In the genomic region with DNA sequence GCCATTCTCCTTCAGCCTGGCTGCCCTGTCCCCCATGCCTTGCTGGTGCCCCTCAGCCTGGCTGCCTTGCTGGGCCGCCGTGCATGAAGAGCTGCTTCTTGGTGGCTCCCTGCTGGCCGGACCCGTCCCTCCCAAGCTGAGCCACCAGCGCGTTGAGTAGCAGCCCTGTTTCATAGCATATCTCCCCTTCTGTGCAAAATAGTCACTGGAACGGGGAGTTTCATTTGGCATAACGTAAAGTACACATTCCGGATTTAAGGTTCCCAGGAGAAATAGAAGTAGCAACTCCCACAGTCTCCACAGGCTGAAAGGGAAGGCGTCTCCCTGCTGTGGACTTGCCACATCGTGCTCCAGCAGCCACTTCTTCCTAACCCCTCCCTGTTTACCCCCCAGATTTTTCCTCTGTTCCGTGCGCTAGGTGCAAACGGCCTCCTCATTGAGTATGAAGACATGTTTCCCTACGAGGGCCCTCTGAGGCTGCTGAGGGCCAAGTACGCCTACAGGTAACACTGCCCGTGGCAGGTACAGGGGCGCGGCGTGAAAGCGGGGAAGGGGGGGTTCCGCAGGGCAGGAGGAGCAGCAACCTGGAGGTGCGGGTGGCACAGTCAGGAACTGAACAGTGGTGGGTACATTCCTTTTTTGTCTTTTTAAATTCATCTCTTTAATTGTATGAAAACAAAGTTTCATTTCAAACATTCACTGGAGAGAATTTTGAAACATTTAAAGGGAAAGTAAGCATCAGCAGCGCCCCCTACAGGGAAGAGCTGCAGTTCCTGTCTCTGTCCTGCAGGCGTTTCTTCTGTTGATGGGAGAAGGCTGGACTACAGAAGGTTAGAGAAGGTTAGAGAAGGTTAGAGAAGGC, we compare ENCODE assay signal across 8 cellular contexts. TPM values are rescaled to one million over a fixed set of nuclear protein-coding genes. Genes with fewer than 3 reads are reported as not detected.
DNase-seq lines count a peak whose midpoint lies in the region; ATAC-seq, FAIRE-seq and TF ChIP-seq lines count a peak whose summit lies in the region.

No MANE protein-coding gene starts in this region.

- H3K27ac ChIP-seq in A549: no peak overlapping the region

- peaks cover 14% of the 10 kb centered on the region for H3K9me3 ChIP-seq in A549

- no peak for TF ChIP-seq POLR2A in A549 (IDR thresholded peaks at IDR 0.05; ENCODE audit: low read length)

- TF ChIP-seq CTCF in A549 (IDR thresholded peaks at IDR 0.05) (peak; percentile 44; the same call in 2 of the 3 replicates), GM13977 (IDR thresholded peaks at IDR 0.05; ENCODE audit: extremely low read depth, insufficient read depth, missing control alignments) (peak; percentile 78)

- DNase-seq in A549 (ENCODE audit: low read depth in 1 of 2, low spot score in 1 of 2) (peak in 1 of 2 experiments; percentile 60), GM13977 (ENCODE audit: low spot score) (peak; percentile 71), RKO (ENCODE audit: low spot score) (peak; percentile 34), inferior parietal cortex (ENCODE audit: extremely low spot score) (peak; percentile 30)
- peak; percentile 61 for DNase-seq in activated naive CD4-positive, alpha-beta T cell treated with anti-CD3 and anti-CD28 coated beads, Interleukin-2, amount 50 U/mL, for 16 hours
- DNase-seq in stimulated activated CD8-positive, alpha-beta memory T cell treated with anti-CD3 and anti-CD28 coated beads, Interleukin-2, amount 100 ng/mL, for 48 hours (ENCODE audit: low read depth in 2 of 2): peak; percentile 47 to 50

- no peak overlapping the region for H3K4me3 ChIP-seq in A549

- 86% methylated on average over 25 of the region's 25 CpGs for WGBS in A549 (ENCODE audit: missing lambda C conversion rate)

- in situ Hi-C loops in GM13977 (cut with MboI; ENCODE audit: low pct_unique_long_range_greater_than_20kb, low sequenced_read_pairs, unreplicated experiment): no loop called here

- POLR2A ChIA-PET in A549 (lab: Yijun Ruan, JAX): no interaction called here

- CTCF ChIA-PET in A549 (lab: Yijun Ruan, JAX): interaction anchor here (1.4 to 3.9 kb wide), 3 partner anchors 11 to 72 kb away, joined by 5 to 21 read pairs (median 5); no protein-coding TSS in a partner anchor

- 0 out of 5 replicates have a peak, but pooled peaks of 1 of the 2 experiments have one; percentile 12 for TF ChIP-seq RAD21 in A549 (conservative IDR thresholded peaks at IDR 0.05 in 1 of 2, IDR thresholded peaks at IDR 0.05 in 1 of 2)

- no peak for TF ChIP-seq EP300 in A549 (IDR thresholded peaks at IDR 0.05)

- ATAC-seq in A549 (peak in 1 of 2 experiments; percentile 60; a peak in 3 of 6 replicates), GM18502 (IDR thresholded peaks at IDR 0.05; ENCODE audit: poor library complexity, unreplicated experiment) (no peak), GM19023 (IDR thresholded peaks at IDR 0.05; ENCODE audit: unreplicated experiment) (no peak)

- no peak overlapping the region for H3K4me2 ChIP-seq in A549

- peaks cover 3% of the 10 kb centered on the region; the same call in 2 of the 3 replicates for H3K4me1 ChIP-seq in A549

- no peak for FAIRE-seq in A549 (lab: Jason Lieb, UNC)

TF ChIP-seq in A549, 52 proteins besides CTCF, POLR2A, EP300 and RAD21 (continues in another document):
- TF ChIP-seq CBX8 (IDR thresholded peaks at IDR 0.05) (no peak), RCOR1 (IDR thresholded peaks at IDR 0.05; ENCODE audit: low read depth, low read length) (no peak), EHF (CRISPR knock-in tag; IDR thresholded peaks at IDR 0.05) (no peak), MAZ (IDR thresholded peaks at IDR 0.05; ENCODE audit: borderline replicate concordance, low read depth, low read length) (no peak), HDAC2 (IDR thresholded peaks at IDR 0.05) (no peak), BHLHE40 (IDR thresholded peaks at IDR 0.05; ENCODE audit: low read depth, low read length) (no peak), SMC3 (IDR thresholded peaks at IDR 0.05) (no peak), JUN (IDR thresholded peaks at IDR 0.05) (no peak), PHF8 (IDR thresholded peaks at IDR 0.05; ENCODE audit: borderline replicate concordance, low read depth) (no peak), ZSCAN20 (CRISPR knock-in tag; IDR thresholded peaks at IDR 0.05) (no peak), NPAS2 (CRISPR knock-in tag; IDR thresholded peaks at IDR 0.05; ENCODE audit: borderline replicate concordance) (no peak), EHMT2 (IDR thresholded peaks at IDR 0.05; ENCODE audit: low read depth) (no peak), KDM1A (IDR thresholded peaks at IDR 0.05; ENCODE audit: low read depth) (no peak)
- TF ChIP-seq, protein P1, sequence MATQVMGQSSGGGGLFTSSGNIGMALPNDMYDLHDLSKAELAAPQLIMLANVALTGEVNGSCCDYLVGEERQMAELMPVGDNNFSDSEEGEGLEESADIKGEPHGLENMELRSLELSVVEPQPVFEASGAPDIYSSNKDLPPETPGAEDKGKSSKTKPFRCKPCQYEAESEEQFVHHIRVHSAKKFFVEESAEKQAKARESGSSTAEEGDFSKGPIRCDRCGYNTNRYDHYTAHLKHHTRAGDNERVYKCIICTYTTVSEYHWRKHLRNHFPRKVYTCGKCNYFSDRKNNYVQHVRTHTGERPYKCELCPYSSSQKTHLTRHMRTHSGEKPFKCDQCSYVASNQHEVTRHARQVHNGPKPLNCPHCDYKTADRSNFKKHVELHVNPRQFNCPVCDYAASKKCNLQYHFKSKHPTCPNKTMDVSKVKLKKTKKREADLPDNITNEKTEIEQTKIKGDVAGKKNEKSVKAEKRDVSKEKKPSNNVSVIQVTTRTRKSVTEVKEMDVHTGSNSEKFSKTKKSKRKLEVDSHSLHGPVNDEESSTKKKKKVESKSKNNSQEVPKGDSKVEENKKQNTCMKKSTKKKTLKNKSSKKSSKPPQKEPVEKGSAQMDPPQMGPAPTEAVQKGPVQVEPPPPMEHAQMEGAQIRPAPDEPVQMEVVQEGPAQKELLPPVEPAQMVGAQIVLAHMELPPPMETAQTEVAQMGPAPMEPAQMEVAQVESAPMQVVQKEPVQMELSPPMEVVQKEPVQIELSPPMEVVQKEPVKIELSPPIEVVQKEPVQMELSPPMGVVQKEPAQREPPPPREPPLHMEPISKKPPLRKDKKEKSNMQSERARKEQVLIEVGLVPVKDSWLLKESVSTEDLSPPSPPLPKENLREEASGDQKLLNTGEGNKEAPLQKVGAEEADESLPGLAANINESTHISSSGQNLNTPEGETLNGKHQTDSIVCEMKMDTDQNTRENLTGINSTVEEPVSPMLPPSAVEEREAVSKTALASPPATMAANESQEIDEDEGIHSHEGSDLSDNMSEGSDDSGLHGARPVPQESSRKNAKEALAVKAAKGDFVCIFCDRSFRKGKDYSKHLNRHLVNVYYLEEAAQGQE (IDR thresholded peaks at IDR 0.05): no peak
- TF ChIP-seq, protein P2, sequence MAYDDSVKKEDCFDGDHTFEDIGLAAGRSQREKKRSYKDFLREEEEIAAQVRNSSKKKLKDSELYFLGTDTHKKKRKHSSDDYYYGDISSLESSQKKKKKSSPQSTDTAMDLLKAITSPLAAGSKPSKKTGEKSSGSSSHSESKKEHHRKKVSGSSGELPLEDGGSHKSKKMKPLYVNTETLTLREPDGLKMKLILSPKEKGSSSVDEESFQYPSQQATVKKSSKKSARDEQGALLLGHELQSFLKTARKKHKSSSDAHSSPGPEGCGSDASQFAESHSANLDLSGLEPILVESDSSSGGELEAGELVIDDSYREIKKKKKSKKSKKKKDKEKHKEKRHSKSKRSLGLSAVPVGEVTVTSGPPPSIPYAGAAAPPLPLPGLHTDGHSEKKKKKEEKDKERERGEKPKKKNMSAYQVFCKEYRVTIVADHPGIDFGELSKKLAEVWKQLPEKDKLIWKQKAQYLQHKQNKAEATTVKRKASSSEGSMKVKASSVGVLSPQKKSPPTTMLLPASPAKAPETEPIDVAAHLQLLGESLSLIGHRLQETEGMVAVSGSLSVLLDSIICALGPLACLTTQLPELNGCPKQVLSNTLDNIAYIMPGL (CRISPR knock-in tag; IDR thresholded peaks at IDR 0.05; ENCODE audit: borderline replicate concordance): no peak

RNA-seq across cellular contexts. Expression of a gene that starts 5.8 kb away (rescaled TPM):
- polyA plus RNA-seq in A549 (2011; rRNA removed) (14.9 and 15.2 TPM in 2 replicates), A549 (2017; fragmentation: RNase III; extraction: RNeasy Plus Mini Kit Qiagen cat#74134 plus additional on column Dnase treatment) (19.8 to 21.9 TPM (median 20.8 TPM) in 3 replicates)
- polyA plus RNA-seq in A549 (2012; cell fraction: cytosol; rRNA removed): 25.1 and 30.2 TPM in 2 replicates
- 34.1 and 40.7 TPM in 2 replicates for polyA plus RNA-seq in A549 (2012; cell fraction: nucleus; rRNA removed)
- polyA minus RNA-seq in A549 (2011; rRNA and poly(A)+ RNA removed): 18.8 and 27.1 TPM in 2 replicates

RNA-seq across cellular contexts. Expression of a gene that starts 6.1 kb away (rescaled TPM):
- 18.0 and 18.4 TPM in 2 replicates for polyA plus RNA-seq in A549 (2011; rRNA removed)
- 16.4 and 22.2 TPM in 2 replicates for polyA plus RNA-seq in A549 (2012; cell fraction: cytosol; rRNA removed)
- 121 and 156 TPM in 2 replicates for polyA plus RNA-seq in A549 (2012; cell fraction: nucleus; rRNA removed)
- 15.9 to 21.4 TPM (median 19.5 TPM) in 3 replicates for polyA plus RNA-seq in A549 (2017; fragmentation: RNase III; extraction: RNeasy Plus Mini Kit Qiagen cat#74134 plus additional on column Dnase treatment)
- 15.9 and 16.2 TPM in 2 replicates for polyA minus RNA-seq in A549 (2011; rRNA and poly(A)+ RNA removed)

RNA-seq across cellular contexts. Expression of a gene that starts 26.3 kb away (rescaled TPM):
- polyA plus RNA-seq in A549 (2011; rRNA removed): 68.6 and 81.8 TPM in 2 replicates
- polyA plus RNA-seq in A549 (2012; cell fraction: cytosol; rRNA removed): 103 and 118 TPM in 2 replicates
- polyA plus RNA-seq in A549 (2012; cell fraction: nucleus; rRNA removed): 189 and 277 TPM in 2 replicates
- polyA plus RNA-seq in A549 (2017; fragmentation: RNase III; extraction: RNeasy Plus Mini Kit Qiagen cat#74134 plus additional on column Dnase treatment): 74.3 to 89.8 TPM (median 86.5 TPM) in 3 replicates
- 63.4 and 73.2 TPM in 2 replicates for polyA minus RNA-seq in A549 (2011; rRNA and poly(A)+ RNA removed)

RNA-seq across cellular contexts. Expression of a gene that starts 34.3 kb away (rescaled TPM):
- polyA plus RNA-seq in A549 (2011; rRNA removed) (89.6 and 108 TPM in 2 replicates), A549 (2017; fragmentation: RNase III; extraction: RNeasy Plus Mini Kit Qiagen cat#74134 plus additional on column Dnase treatment) (38.2 to 51.2 TPM (median 45.0 TPM) in 3 replicates)
- 75.5 and 86.9 TPM in 2 replicates for polyA plus RNA-seq in A549 (2012; cell fraction: cytosol; rRNA removed)
- 56.9 and 86.5 TPM in 2 replicates for polyA plus RNA-seq in A549 (2012; cell fraction: nucleus; rRNA removed)
- 43.0 and 48.3 TPM in 2 replicates for polyA minus RNA-seq in A549 (2011; rRNA and poly(A)+ RNA removed)

RNA-seq across cellular contexts. Expression of a gene that starts 52.7 kb away (rescaled TPM):
- polyA plus RNA-seq in A549 (2011; rRNA removed): not detected in 2 replicates
- not detected in 2 replicates for polyA plus RNA-seq in A549 (2012; cell fraction: cytosol; rRNA removed)
- 0.06 and 0.11 TPM in 2 replicates for polyA plus RNA-seq in A549 (2012; cell fraction: nucleus; rRNA removed)
- not detected in 3 replicates for polyA plus RNA-seq in A549 (2017; fragmentation: RNase III; extraction: RNeasy Plus Mini Kit Qiagen cat#74134 plus additional on column Dnase treatment)
- not detected in 2 replicates for polyA minus RNA-seq in A549 (2011; rRNA and poly(A)+ RNA removed)
